Comparison of ENCODE assay signal across 24 cellular contexts in the genomic region with DNA sequence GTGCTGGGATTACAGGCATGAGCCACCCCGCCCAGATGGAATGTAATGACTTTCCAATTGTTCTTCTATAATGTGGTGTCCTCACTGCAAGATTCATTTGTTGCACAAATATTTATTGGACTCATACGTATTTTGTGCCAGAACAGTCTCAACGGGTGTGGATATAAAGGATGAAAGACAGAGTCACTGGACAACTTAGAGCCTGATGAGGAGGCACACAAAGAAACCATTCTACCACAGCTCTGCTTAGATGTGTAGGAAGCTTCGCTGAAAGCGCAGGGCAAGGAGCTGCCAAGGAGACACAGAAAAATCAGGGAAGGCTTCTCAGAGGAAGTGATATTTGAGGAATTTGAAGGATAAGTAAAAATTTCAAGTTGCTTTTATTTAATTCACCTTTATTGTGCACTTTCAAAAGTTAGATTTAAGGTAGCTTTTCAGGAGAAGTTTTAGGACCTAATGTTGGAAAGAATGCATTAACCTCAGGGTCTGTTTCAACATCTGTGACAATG. TPM values are rescaled to one million over a fixed set of nuclear protein-coding genes. Genes with fewer than 3 reads are reported as not detected.
"Had no signal": no experiment of that assay in that cellular context is flagged by ENCODE, and none has a peak within 500 bp of the region (broad histone marks: within the 10 kb centered on the region; RNA-seq: fewer than 3 reads in every experiment).

No MANE protein-coding gene starts in this region.

- DNase-seq: dermis blood vessel endothelial cell; dorsolateral prefrontal cortex; effector CD4-positive, alpha-beta T cell; effector memory CD4-positive, alpha-beta T cell; foreskin keratinocyte; gastrocnemius medialis; glutamatergic neuron; head of caudate nucleus; heart right ventricle; hippocampal formation; left cardiac atrium; left lung; left ventricle myocardium superior; lower lobe of right lung; mesenchymal stem cell; mucosa of descending colon; naive B cell had no signal

- ATAC-seq: foreskin keratinocyte, gastrocnemius medialis, heart right ventricle, left cardiac atrium, left lung, left ventricle myocardium superior, lower lobe of right lung, mucosa of descending colon had no signal

- H3K9me3 ChIP-seq: esophagus muscularis mucosa, gastrocnemius medialis, left lung, lower lobe of right lung, mucosa of descending colon had no signal

- H3K36me3 ChIP-seq: esophagus muscularis mucosa, gastrocnemius medialis, heart right ventricle, left lung, lower lobe of right lung had no signal

- FAIRE-seq: colon, islet of Langerhans, keratinocyte had no signal

- H3K4me3 ChIP-seq: coronary artery, dorsolateral prefrontal cortex, esophagus muscularis mucosa, gastrocnemius medialis, heart right ventricle, left lung, lower lobe of right lung, mucosa of descending colon had no signal

- H3K27ac ChIP-seq: coronary artery, dorsolateral prefrontal cortex, esophagus muscularis mucosa, foreskin keratinocyte, gastrocnemius medialis, heart right ventricle, left lung, lower lobe of right lung had no signal

- H3K27me3 ChIP-seq: gastrocnemius medialis had no signal

RNA-seq across cellular contexts. Expression of gene STON2, which starts 41.6 kb away (rescaled TPM):
- total RNA-seq: endothelial cell of umbilical vein, fibroblast of villous mesenchyme had no signal
- polyA plus RNA-seq: endothelial cell of umbilical vein had no signal
